Comparison of ENCODE assay signal across 34 cellular contexts in genomic region chr5:52655163-52655562, GRCh38.
"Had no signal": no experiment of that assay in that cellular context is flagged by ENCODE, and none has a peak within 500 bp of the region (broad histone marks: within the 10 kb centered on the region; RNA-seq: fewer than 3 reads in every experiment).

No MANE protein-coding gene starts in this region.

- H3K4me3 ChIP-seq: MG63 had no signal

- H3K36me3 ChIP-seq: MG63 had no signal

- H3K27me3 ChIP-seq: MG63 had no signal

- DNase-seq: Karpas-422, Kasumi-1, MG63, MM.1S, MV-4-11, NCI-H1048, NCI-H1092, NCI-H1092 treated with DMSO at 0.1 percent for 48 hours, NCI-H1105, NCI-H1105 treated with DMSO at 0.1 percent for 48 hours, NCI-H1417, NCI-H1417 treated with DMSO at 0.1 percent for 48 hours, NCI-H1436, NCI-H1436 treated with DMSO at 0.1 percent for 48 hours, NCI-H146, NCI-H1694, NCI-H1694 treated with DMSO at 0.1 percent for 48 hours, NCI-H187, NCI-H187 treated with DMSO at 0.1 percent for 48 hours, NCI-H1930, NCI-H2029, NCI-H2029 treated with DMSO at 0.1 percent for 48 hours, NCI-H2081, NCI-H2081 treated with DMSO at 0.1 percent for 48 hours, NCI-H2107, NCI-H2171, NCI-H2171 treated with DMSO at 0.1 percent for 48 hours, NCI-H2227 treated with DMSO at 0.1 percent for 48 hours, NCI-H226, NCI-H345, NCI-H446, NCI-H446 treated with DMSO at 0.1 percent for 48 hours, NCI-H510A had no signal

- H3K9ac ChIP-seq: KMS-11 had no signal

- H3K9me3 ChIP-seq: MG63 had no signal

- H3K4me2 ChIP-seq: KMS-11 had no signal

- H3K27ac ChIP-seq: KMS-11 had no signal
